Comparison of ENCODE assay signal across 8 cellular contexts in genomic region chr1:159010398-159010797, GRCh38. TPM values are rescaled to one million over a fixed set of nuclear protein-coding genes. Genes with fewer than 3 reads are reported as not detected.
DNase-seq lines count a peak whose midpoint lies in the region; ATAC-seq, FAIRE-seq and TF ChIP-seq lines count a peak whose summit lies in the region.

No MANE protein-coding gene starts in this region.

- H3K36me3 ChIP-seq in GM12878 (ENCODE audit: control insufficient read depth in 2 of 2, insufficient read depth in 2 of 2, low read length in 1 of 2) (peaks cover 0 to 4% of the 10 kb centered on the region in 2 experiments; a peak in 1 of 4 replicates), mesendoderm (ENCODE audit: control insufficient read depth, insufficient read depth, low read length) (no peaks in the 10 kb centered on the region)

- no peak for TF ChIP-seq CTCF in GM12878 (IDR thresholded peaks at IDR 0.05 in 2 of 3, conservative IDR thresholded peaks at IDR 0.05 in 1 of 3; ENCODE audit: control insufficient read depth in 2 of 3, extremely low read depth in 1 of 3, insufficient read depth in 1 of 3, low read depth in 3 of 3, low read length in 3 of 3)
- no peak for TF ChIP-seq CTCF in type B pancreatic cell (conservative IDR thresholded peaks at IDR 0.05)

- no peak overlapping the region for H3K4ac ChIP-seq in mesendoderm (ENCODE audit: low read depth, low read length)

- H3K4me3 Mint-ChIP-seq in activated naive CD4-positive, alpha-beta T cell treated with anti-CD3 and anti-CD28 coated beads, Interleukin-2, amount 50 U/mL, for 24 hours = peak overlapping the region; percentile 96
- H3K4me3 Mint-ChIP-seq in type B pancreatic cell = peak overlapping the region; percentile 84

- BruUV-seq in GM12878 (replicated peaks; lab: Mats Ljungman, UMichigan) = no TSS peak

- H2AFZ ChIP-seq in GM12878 (ENCODE audit: control insufficient read depth, low read depth, low read length) = no peak overlapping the region

- peaks cover 17% of the 10 kb centered on the region; the same call in 1 of the 2 replicates for H3K4me1 ChIP-seq in GM12878 (ENCODE audit: control insufficient read depth, insufficient read depth, low read length)
- peaks cover 9% of the 10 kb centered on the region for H3K4me1 ChIP-seq in mesendoderm (ENCODE audit: control insufficient read depth, low read depth, low read length)

- no peak for FAIRE-seq in GM12878 (lab: Jason Lieb, UNC)

- H3K4me2 ChIP-seq in GM12878 (ENCODE audit: control insufficient read depth, insufficient read depth) (peak overlapping the region; percentile 97; the same call in 1 of the 2 replicates), mesendoderm (ENCODE audit: low read length) (no peak overlapping the region)

- SMC1A ChIA-PET in GM12878 (lab: Charles Lee; ENCODE audit: uncharacterized antibody, unreplicated experiment) = interaction anchor here (0.8 to 3.8 kb wide), 9 partner anchors 10 to 179 kb away, joined by 3 to 32 read pairs (median 6); partner anchors contain the start of genes AIM2 and MNDA

- peaks cover 64% of the 10 kb centered on the region for H3K4me1 Mint-ChIP-seq in activated naive CD4-positive, alpha-beta T cell treated with anti-CD3 and anti-CD28 coated beads, Interleukin-2, amount 50 U/mL, for 24 hours
- peaks cover 18% of the 10 kb centered on the region for H3K4me1 Mint-ChIP-seq in type B pancreatic cell (ENCODE audit: unreplicated experiment)

- H3K79me1 ChIP-seq in mesendoderm (ENCODE audit: low read length) = no peaks in the 10 kb centered on the region

- no peak for TF ChIP-seq POLR2A in GM12878 (IDR thresholded peaks at IDR 0.05; ENCODE audit: low read depth, low read length)

- H3K27ac Mint-ChIP-seq in activated naive CD4-positive, alpha-beta T cell treated with anti-CD3 and anti-CD28 coated beads, Interleukin-2, amount 50 U/mL, for 24 hours = peak overlapping the region; percentile 100
- H3K27ac Mint-ChIP-seq in type B pancreatic cell = peak overlapping the region; percentile 87

- H3K9me3 ChIP-seq in GM12878 (replicated peaks; ENCODE audit: control insufficient read depth, insufficient read depth, low read length) = no peaks in the 10 kb centered on the region; the same call in 2 of the 3 replicates

- in situ Hi-C loops in GM12878 (cut with MboI) = no loop called here

- no peak overlapping the region for H3K23ac ChIP-seq in mesendoderm (ENCODE audit: low read length)

- peak overlapping the region; percentile 43 for H3K56ac ChIP-seq in mesendoderm (ENCODE audit: low read length)

- H3K18ac ChIP-seq in mesendoderm (ENCODE audit: low read length) = no peak overlapping the region

- H3K27ac ChIP-seq in GM12878 (ENCODE audit: control insufficient read depth, insufficient read depth) (peak overlapping the region; percentile 100), mesendoderm (ENCODE audit: low read depth, low read length) (no peak overlapping the region)

- H4K5ac ChIP-seq in mesendoderm (ENCODE audit: low read length) = no peak overlapping the region

- H3K79me2 ChIP-seq in GM12878 (ENCODE audit: control insufficient read depth, insufficient read depth, low read length) (peaks cover 66% of the 10 kb centered on the region), mesendoderm (ENCODE audit: control insufficient read depth, insufficient read depth, low read length) (no peaks in the 10 kb centered on the region)

- CTCF ChIA-PET in GM12878 (lab: Yijun Ruan, JAX) = interaction anchor here (0.6 to 4.3 kb wide), 2 partner anchors 62 to 1037 kb away, joined by 3 to 37 read pairs; no protein-coding TSS in a partner anchor

- H3K27me3 ChIP-seq in GM12878 (replicated peaks in 1 of 2; ENCODE audit: control insufficient read depth in 2 of 2, insufficient read depth in 2 of 2, low read length in 1 of 2) = no peaks in the 10 kb centered on the region
- no peaks in the 10 kb centered on the region for H3K27me3 ChIP-seq in mesendoderm (ENCODE audit: insufficient read depth, low read length, poor library complexity)

- DNase-seq in activated naive CD4-positive, alpha-beta T cell (lab: John Stamatoyannopoulos, UW) = no peak
- no peak for DNase-seq in GM12878 (ENCODE audit: low read depth, low spot score)
- DNase-seq in mesendoderm = no peak
- no peak for DNase-seq in type B pancreatic cell (ENCODE audit: extremely low spot score, unreplicated experiment)
- DNase-seq in pons (ENCODE audit: low spot score) = no peak
- DNase-seq in NCI-H1930 (lab: John Stamatoyannopoulos, UW) = no peak
- no peak for DNase-seq in cerebellar nuclear complex (lab: John Stamatoyannopoulos, UW)

- H3K4me3 ChIP-seq in GM12878 (peak overlapping the region; percentile 91), mesendoderm (ENCODE audit: low read length) (no peak overlapping the region)

- H2BK15ac ChIP-seq in mesendoderm (replicated peaks; ENCODE audit: low read depth) = no peak overlapping the region

- H3K9ac ChIP-seq in GM12878 (ENCODE audit: control insufficient read depth, insufficient read depth, low read length) (peak overlapping the region; percentile 99), mesendoderm (ENCODE audit: low read length) (no peak overlapping the region)

- no peak overlapping the region for H2AK5ac ChIP-seq in mesendoderm (ENCODE audit: low read length)

- peak; percentile 1; the same call in 2 of the 3 replicates for ATAC-seq in GM12878

- no peak overlapping the region for H4K8ac ChIP-seq in mesendoderm (ENCODE audit: low read depth, low read length)

- TF ChIP-seq EP300 in GM12878 (IDR thresholded peaks at IDR 0.05; ENCODE audit: borderline replicate concordance in 1 of 2, control insufficient read depth in 1 of 2, low read depth in 2 of 2, low read length in 2 of 2) = no peak

- intact Hi-C loops in GM12878 (cut with micrococcal nuclease; ENCODE audit: unreplicated experiment) = no loop called here

- no peak overlapping the region for H2BK5ac ChIP-seq in mesendoderm (ENCODE audit: low read length)

- H3K36me3 Mint-ChIP-seq in activated naive CD4-positive, alpha-beta T cell treated with anti-CD3 and anti-CD28 coated beads, Interleukin-2, amount 50 U/mL, for 24 hours = peaks cover 36% of the 10 kb centered on the region
- peaks cover 6% of the 10 kb centered on the region for H3K36me3 Mint-ChIP-seq in type B pancreatic cell

- H4K20me1 ChIP-seq in GM12878 (ENCODE audit: control insufficient read depth, insufficient read depth) = no peaks in the 10 kb centered on the region

- H2BK120ac ChIP-seq in mesendoderm (ENCODE audit: low read depth, low read length) = no peak overlapping the region

- no peaks in the 10 kb centered on the region for H3K27me3 Mint-ChIP-seq in activated naive CD4-positive, alpha-beta T cell treated with anti-CD3 and anti-CD28 coated beads, Interleukin-2, amount 50 U/mL, for 24 hours
- H3K27me3 Mint-ChIP-seq in type B pancreatic cell = peaks cover 13% of the 10 kb centered on the region

- under 1% methylated on average over 5 of the region's 5 CpGs for WGBS in GM12878 (ENCODE audit: insufficient coverage, insufficient replicate concordance, low lambda C conversion rate, missing lambda C conversion rate)
- no CpG with 5 or more reads among the region's 5 CpGs for WGBS in mesendoderm (ENCODE audit: extremely low coverage, insufficient coverage, low lambda C conversion rate)

- H3K9me3 Mint-ChIP-seq in activated naive CD4-positive, alpha-beta T cell treated with anti-CD3 and anti-CD28 coated beads, Interleukin-2, amount 50 U/mL, for 24 hours = no peaks in the 10 kb centered on the region
- H3K9me3 Mint-ChIP-seq in type B pancreatic cell = no peaks in the 10 kb centered on the region

- POLR2A ChIA-PET in GM12878 (lab: Charles Lee) = interaction anchor here (0.6 to 4.5 kb wide), 4 partner anchors 24 to 178 kb away, joined by 3 to 46 read pairs (median 22); partner anchors contain the start of gene AIM2

- RAD21 ChIA-PET in GM12878 (lab: Charles Lee; ENCODE audit: unreplicated experiment) = interaction anchor here (3.4 kb wide), 1 partner anchor 62 kb away, joined by 25 read pairs; no protein-coding TSS in a partner anchor

- no peak for TF ChIP-seq RAD21 in GM12878 (IDR thresholded peaks at IDR 0.05; ENCODE audit: insufficient read depth, low read depth, low read length)

TF ChIP-seq in GM12878, 131 proteins besides CTCF, POLR2A, EP300 and RAD21:
- TF ChIP-seq ATF7 (IDR thresholded peaks at IDR 0.05; ENCODE audit: low read depth) (peak; percentile 94), EZH2 (IDR thresholded peaks at IDR 0.05; ENCODE audit: borderline replicate concordance, control insufficient read depth, low read depth, low read length) (no peak), MXI1 (IDR thresholded peaks at IDR 0.05; ENCODE audit: low read depth, low read length) (peak; percentile 40; the same call in 1 of the 2 replicates)

RNA-seq across cellular contexts. Expression of gene IFI16, which starts 0.7 kb away (rescaled TPM):
- 152 and 157 TPM in 2 replicates for total RNA-seq in GM12878 (2013; cell fraction: nucleolus; rRNA removed)
- total RNA-seq in GM12878 (2014; rRNA removed) (147 and 155 TPM in 2 replicates), GM12878 (2014; rRNA removed; fragmentation: Illumina TruSeq; extraction: Trizol) (120 and 123 TPM in 2 replicates), GM12878 (2021) (185 and 196 TPM in 2 replicates), type B pancreatic cell (ENCODE audit: low replicate concordance) (10.6 and 20.9 TPM in 2 replicates)
- polyA plus RNA-seq in GM12878 (2011; ENCODE audit: low read depth) = 119 TPM
- polyA plus RNA-seq in GM12878 (2011; rRNA removed) (375 and 581 TPM in 2 replicates), GM12878 (2014; fragmentation: Illumina TruSeq; extraction: Trizol) (366 and 473 TPM in 2 replicates), GM12878 (2014; fragmentation: Nextera tagmentation; extraction: Ambion mirVana) (100 to 1,000 TPM; 191 to 255 TPM), GM12878 (2014; rRNA removed) (188 and 232 TPM in 2 replicates), GM12878 (2016; fragmentation: Nextera tagmentation; extraction: Ambion mirVana) (100 to 1,000 TPM; 149 to 165 TPM)
- 144 and 189 TPM in 2 replicates for polyA plus RNA-seq in GM12878 (2011; cell fraction: cytosol; rRNA removed)
- polyA plus RNA-seq in GM12878 (2011; cell fraction: nucleus; rRNA removed) = 193 and 199 TPM in 2 replicates
- polyA plus RNA-seq in GM12878 (2012) = 175 and 215 TPM in 2 replicates
- polyA minus RNA-seq in GM12878 (2011; rRNA and poly(A)+ RNA removed) = 163 and 190 TPM in 2 replicates
- 90.2 and 92.9 TPM in 2 replicates for polyA minus RNA-seq in GM12878 (2011; cell fraction: cytosol; rRNA and poly(A)+ RNA removed)
- polyA minus RNA-seq in GM12878 (2011; cell fraction: nucleus; rRNA and poly(A)+ RNA removed) = 119 and 143 TPM in 2 replicates
- polyA plus RNA-seq in mesendoderm (2013, experiment 1 of 2) = 1.6 TPM
- 1.3 TPM for polyA plus RNA-seq in mesendoderm (2013, experiment 2 of 2)
